13 cellular contexts compared by ENCODE assay signal in genomic region chr9:88197016-88197415, GRCh38. TPM values are rescaled to one million over a fixed set of nuclear protein-coding genes. Genes with fewer than 3 reads are reported as not detected.
DNase-seq lines count a peak whose midpoint lies in the region; FAIRE-seq and TF ChIP-seq lines count a peak whose summit lies in the region.
"Had no signal": no experiment of that assay in that cellular context is flagged by ENCODE, and none has a peak within 500 bp of the region (broad histone marks: within the 10 kb centered on the region; RNA-seq: fewer than 3 reads in every experiment).

No MANE protein-coding gene starts in this region.

- FAIRE-seq in GM19239 (lab: Jason Lieb, UNC), result no peak

- H3K36me3 ChIP-seq in MG63, result no peaks in the 10 kb centered on the region
- H3K36me3 ChIP-seq: heart right ventricle, Peyer's patch had no signal

- H3K4me3 ChIP-seq in MG63, result no peak overlapping the region
- H3K4me3 ChIP-seq: heart right ventricle, Peyer's patch had no signal

- no peaks in the 10 kb centered on the region for H3K9me3 Mint-ChIP-seq in nephron
- H3K9me3 Mint-ChIP-seq in nephron progenitor cell, result no peaks in the 10 kb centered on the region

- no peaks in the 10 kb centered on the region for H3K27me3 ChIP-seq in MG63
- H3K27me3 ChIP-seq: heart right ventricle, Peyer's patch had no signal

- DNase-seq in AG09319 (ENCODE audit: extremely low read depth, low read depth) (peak; percentile 38), MG63 (peak; percentile 70), dedifferentiated amniotic fluid mesenchymal stem cell (ENCODE audit: extremely low spot score) (peak; percentile 23), amygdala (lab: John Stamatoyannopoulos, UW) (no peak), nephron progenitor cell (no peak), GM19239 (ENCODE audit: insufficient read length, low spot score) (no peak), NOMO-1 treated with DMSO at 0.1 percent for 48 hours (lab: John Stamatoyannopoulos, UW; ENCODE audit: unreplicated experiment) (no peak)
- DNase-seq: heart right ventricle; NCI-H2081 treated with DMSO at 0.1 percent for 48 hours; Peyer's patch; stimulated activated CD4-positive, alpha-beta T cell treated with anti-CD3 and anti-CD28 coated beads, Interleukin-12 subunit alpha, Interleukin-12 subunit beta, amount 100 ng/mL, for 4 hours had no signal

- TF ChIP-seq CTCF in AG09319 (IDR thresholded peaks at IDR 0.05; ENCODE audit: low read depth, low read length) (no peak), nephron (IDR thresholded peaks at IDR 0.05; ENCODE audit: unreplicated experiment in 3 of 3) (no peak), nephron progenitor cell (IDR thresholded peaks at IDR 0.05) (no peak)

- H3K27me3 Mint-ChIP-seq in nephron (ENCODE audit: low read depth), result no peaks in the 10 kb centered on the region
- H3K27me3 Mint-ChIP-seq in nephron progenitor cell (ENCODE audit: low read depth, poor library complexity), result no peaks in the 10 kb centered on the region

- H3K27ac Mint-ChIP-seq in nephron (peak overlapping the region; percentile 76 to 96 (median 95)), nephron progenitor cell (no peak overlapping the region)

- H3K4me3 Mint-ChIP-seq in nephron (no peak overlapping the region), nephron progenitor cell (no peak overlapping the region)

- H3K4me1 Mint-ChIP-seq in nephron, result peaks cover 59% of the 10 kb centered on the region
- H3K4me1 Mint-ChIP-seq in nephron progenitor cell, result peaks cover 22% of the 10 kb centered on the region

- H3K9me3 ChIP-seq in MG63, result no peaks in the 10 kb centered on the region
- H3K9me3 ChIP-seq: heart right ventricle, Peyer's patch had no signal

- no peaks in the 10 kb centered on the region for H3K36me3 Mint-ChIP-seq in nephron (ENCODE audit: low read depth)
- peaks cover 3% of the 10 kb centered on the region for H3K36me3 Mint-ChIP-seq in nephron progenitor cell (ENCODE audit: low read depth)

RNA-seq across cellular contexts. Expression of gene SPATA31C2, which starts 58.7 kb away (rescaled TPM):
- not detected in 2 replicates for total RNA-seq in MG63 (2014; rRNA removed; shearing (Covaris generic); ENCODE audit: low replicate concordance)
- total RNA-seq: heart right ventricle, mucosa of gallbladder, Peyer's patch had no signal

Comparison
In these comparisons a context has a peak if more than half of its experiments do, and no peak if none do; other contexts are left out.
1. DNase-seq: peak in AG09319 (single experiment), MG63 (single experiment) and dedifferentiated amniotic fluid mesenchymal stem cell (single experiment); none in amygdala (0 of 56), nephron progenitor cell (single experiment), GM19239 (single experiment) and NOMO-1 treated with DMSO at 0.1 percent for 48 hours (single experiment).